8 cellular contexts compared by ENCODE assay signal in genomic region chr1:220689696-220690095, GRCh38. TPM values are rescaled to one million over a fixed set of nuclear protein-coding genes. Genes with fewer than 3 reads are reported as not detected.
DNase-seq lines count a peak whose midpoint lies in the region; FAIRE-seq and TF ChIP-seq lines count a peak whose summit lies in the region.

No MANE protein-coding gene starts in this region.

- H3K4me3 ChIP-seq in iPS DF 6.9 (ENCODE audit: low read length) (peak overlapping the region; percentile 83; the same call in 1 of the 2 replicates), skeletal muscle tissue (ENCODE audit: low read length in 3 of 3) (peak overlapping the region; percentile 67 to 82 (median 81))

- H3K36me3 ChIP-seq in iPS DF 6.9 (ENCODE audit: control insufficient read depth, insufficient read depth, low read length) = no peaks in the 10 kb centered on the region
- no peaks in the 10 kb centered on the region for H3K36me3 ChIP-seq in skeletal muscle tissue (ENCODE audit: control insufficient read depth in 3 of 3, insufficient read depth in 3 of 3, low read length in 3 of 3)

- peaks cover 7% of the 10 kb centered on the region for H3K4me1 Mint-ChIP-seq in activated T-helper 1 cell treated with anti-CD3 and anti-CD28 coated beads, Interleukin-12 subunit alpha, Interleukin-12 subunit beta, Interleukin-2, Interleukin-4 antibody, amounts not matched to agents 30 ng/mL and 10 ng/mL and 1 ng/mL, durations not matched to agents 14 hours and 24 hours and 36 hours (ENCODE audit: low read depth)

- peak overlapping the region; percentile 84 for H3K4me3 Mint-ChIP-seq in activated T-helper 1 cell treated with anti-CD3 and anti-CD28 coated beads, Interleukin-12 subunit alpha, Interleukin-12 subunit beta, Interleukin-2, Interleukin-4 antibody, amounts not matched to agents 30 ng/mL and 10 ng/mL and 1 ng/mL, durations not matched to agents 14 hours and 24 hours and 36 hours

- TF ChIP-seq POLR2A in GM12891 (IDR thresholded peaks at IDR 0.05; ENCODE audit: low read depth, low read length) = no peak

- no peak for TF ChIP-seq CTCF in GM13977 (IDR thresholded peaks at IDR 0.05; ENCODE audit: extremely low read depth, insufficient read depth, missing control alignments)

- H3K27me3 Mint-ChIP-seq in activated T-helper 1 cell treated with anti-CD3 and anti-CD28 coated beads, Interleukin-12 subunit alpha, Interleukin-12 subunit beta, Interleukin-2, Interleukin-4 antibody, amounts not matched to agents 30 ng/mL and 10 ng/mL and 1 ng/mL, durations not matched to agents 14 hours and 24 hours and 36 hours (ENCODE audit: insufficient read depth) = peaks cover 26% of the 10 kb centered on the region

- intact Hi-C loops in activated T-helper 1 cell treated with anti-CD3 and anti-CD28 coated beads, Interleukin-12 subunit alpha, Interleukin-12 subunit beta, Interleukin-2, Interleukin-4 antibody, amounts not matched to agents 30 ng/mL and 10 ng/mL and 1 ng/mL, durations not matched to agents 14 hours and 24 hours and 36 hours (cut with micrococcal nuclease) = loop anchor here (1.0 to 5.0 kb wide), 3 partner anchors 44 to 157 kb away; no protein-coding TSS in a partner anchor

- H3K4me1 ChIP-seq in iPS DF 6.9 (ENCODE audit: control insufficient read depth, insufficient read depth, low read length) (no peaks in the 10 kb centered on the region), skeletal muscle tissue (ENCODE audit: control insufficient read depth in 3 of 3, insufficient read depth in 3 of 3, low read length in 3 of 3) (peaks cover 6 to 9% (median 9%) of the 10 kb centered on the region in 3 donors)

- in situ Hi-C loops in GM13977 (cut with MboI; ENCODE audit: low pct_unique_long_range_greater_than_20kb, low sequenced_read_pairs, unreplicated experiment) = no loop called here

- H3K27me3 ChIP-seq in iPS DF 6.9 (ENCODE audit: control insufficient read depth, insufficient read depth, low read length) = peaks cover 5% of the 10 kb centered on the region; the same call in 1 of the 2 replicates
- H3K27me3 ChIP-seq in skeletal muscle tissue (ENCODE audit: control insufficient read depth in 3 of 3, insufficient read depth in 3 of 3, low read length in 3 of 3) = no peaks in the 10 kb centered on the region

- no peaks in the 10 kb centered on the region for H3K9me3 Mint-ChIP-seq in activated T-helper 1 cell treated with anti-CD3 and anti-CD28 coated beads, Interleukin-12 subunit alpha, Interleukin-12 subunit beta, Interleukin-2, Interleukin-4 antibody, amounts not matched to agents 30 ng/mL and 10 ng/mL and 1 ng/mL, durations not matched to agents 14 hours and 24 hours and 36 hours

- H3K27ac ChIP-seq in iPS DF 6.9 (ENCODE audit: low read length) (no peak overlapping the region), skeletal muscle tissue (ENCODE audit: low read depth, low read length) (no peak overlapping the region)

- no CpG with 5 or more reads among the region's 15 CpGs for WGBS in iPS DF 6.9 (ENCODE audit: insufficient coverage, insufficient read length)

- peak; percentile 74 for FAIRE-seq in GM12891 (lab: Jason Lieb, UNC)
- FAIRE-seq in frontal cortex (lab: Jason Lieb, UNC) = no peak

- DNase-seq in GM12891 (ENCODE audit: insufficient read length, low spot score) (no peak), iPS DF 6.9 (ENCODE audit: low read depth, low spot score) (no peak), frontal cortex (ENCODE audit: low spot score in 2 of 2) (no peak), NCI-H1105 (lab: John Stamatoyannopoulos, UW) (no peak), NCI-H2196 (lab: John Stamatoyannopoulos, UW; ENCODE audit: unreplicated experiment) (no peak), GM13977 (ENCODE audit: low spot score) (no peak)
- no peak for DNase-seq in activated T-helper 1 cell treated with anti-CD3 and anti-CD28 coated beads, Interleukin-12 subunit alpha, Interleukin-12 subunit beta, Interleukin-2, Interleukin-4 antibody, amounts not matched to agents 30 ng/mL and 10 ng/mL and 1 ng/mL, durations not matched to agents 14 hours and 24 hours and 36 hours (ENCODE audit: low spot score)

- H3K9me3 ChIP-seq in iPS DF 6.9 (ENCODE audit: control insufficient read depth, insufficient read depth, low read length) (no peaks in the 10 kb centered on the region), skeletal muscle tissue (ENCODE audit: control insufficient read depth in 3 of 3, low read length in 3 of 3) (no peaks in the 10 kb centered on the region)

- H3K27ac Mint-ChIP-seq in activated T-helper 1 cell treated with anti-CD3 and anti-CD28 coated beads, Interleukin-12 subunit alpha, Interleukin-12 subunit beta, Interleukin-2, Interleukin-4 antibody, amounts not matched to agents 30 ng/mL and 10 ng/mL and 1 ng/mL, durations not matched to agents 14 hours and 24 hours and 36 hours = no peak overlapping the region

- H3K9ac ChIP-seq in skeletal muscle tissue (ENCODE audit: low read depth in 1 of 3, low read length in 3 of 3) = peak overlapping the region in 2 of 3 donors; percentile 75 to 79

- no peaks in the 10 kb centered on the region for H3K36me3 Mint-ChIP-seq in activated T-helper 1 cell treated with anti-CD3 and anti-CD28 coated beads, Interleukin-12 subunit alpha, Interleukin-12 subunit beta, Interleukin-2, Interleukin-4 antibody, amounts not matched to agents 30 ng/mL and 10 ng/mL and 1 ng/mL, durations not matched to agents 14 hours and 24 hours and 36 hours (ENCODE audit: low read depth)

TF ChIP-seq in GM12891, 5 proteins besides CTCF, POLR2A, EP300 and RAD21:
- no peak for TF ChIP-seq POLR2AphosphoS5 (IDR thresholded peaks at IDR 0.05; ENCODE audit: low read depth, low read length)
- TF ChIP-seq PAX5 (IDR thresholded peaks at IDR 0.05; ENCODE audit: insufficient read depth, low read length, severe bottlenecking) = no peak
- no peak for TF ChIP-seq SPI1 (IDR thresholded peaks at IDR 0.05; ENCODE audit: low read depth, low read length)
- TF ChIP-seq TAF1 (IDR thresholded peaks at IDR 0.05; ENCODE audit: low read depth, low read length) = no peak
- no peak for TF ChIP-seq POU2F2 (IDR thresholded peaks at IDR 0.05; ENCODE audit: low read depth, low read length)

RNA-seq across cellular contexts. Expression of gene C1orf115, which starts 0.5 kb away (rescaled TPM):
- polyA plus RNA-seq in GM12891 (2012; ENCODE audit: low read depth, missing spikeins) = not detected
- 0.05 TPM in 1 of 2 replicates, not detected in the other for total RNA-seq in activated T-helper 1 cell treated with anti-CD3 and anti-CD28 coated beads, Interleukin-12 subunit alpha, Interleukin-12 subunit beta, Interleukin-2, Interleukin-4 antibody, amounts not matched to agents 30 ng/mL and 10 ng/mL and 1 ng/mL, durations not matched to agents 14 hours and 24 hours and 36 hours
- total RNA-seq in skeletal muscle tissue (9.4 TPM), frontal cortex (60.7 TPM)

RNA-seq across cellular contexts. Expression of gene MTARC2, which starts 58.4 kb away (rescaled TPM):
- not detected for polyA plus RNA-seq in GM12891 (2012; ENCODE audit: low read depth, missing spikeins)
- not detected in 2 replicates for total RNA-seq in activated T-helper 1 cell treated with anti-CD3 and anti-CD28 coated beads, Interleukin-12 subunit alpha, Interleukin-12 subunit beta, Interleukin-2, Interleukin-4 antibody, amounts not matched to agents 30 ng/mL and 10 ng/mL and 1 ng/mL, durations not matched to agents 14 hours and 24 hours and 36 hours
- total RNA-seq in skeletal muscle tissue = 10.4 TPM
- 7.3 TPM for total RNA-seq in frontal cortex
